In genomic region chr17:67200727-67201301, GRCh38 we compare ENCODE assay signal across 10 cellular contexts. TPM values are rescaled to one million over a fixed set of nuclear protein-coding genes. Genes with fewer than 3 reads are reported as not detected.
DNase-seq lines count a peak whose midpoint lies in the region; ATAC-seq and TF ChIP-seq lines count a peak whose summit lies in the region.
"Had no signal": no experiment of that assay in that cellular context is flagged by ENCODE, and none has a peak within 500 bp of the region (broad histone marks: within the 10 kb centered on the region; RNA-seq: fewer than 3 reads in every experiment).

No MANE protein-coding gene starts in this region.

- TF ChIP-seq CTCF in HCT116 (IDR thresholded peaks at IDR 0.05 in 2 of 3, conservative IDR thresholded peaks at IDR 0.05 in 1 of 3; ENCODE audit: borderline replicate concordance in 1 of 3, insufficient read depth in 1 of 3, low read depth in 2 of 3, low read length in 2 of 3) (peak in 2 of 3 experiments; percentile 78 to 79; a peak in 4 of 6 replicates), adrenal gland (IDR thresholded peaks at IDR 0.05) (peak; percentile 20 to 45 (median 26)), lower lobe of right lung (IDR thresholded peaks at IDR 0.05) (peak; percentile 33)

- H3K79me2 ChIP-seq in HCT116 (ENCODE audit: insufficient read depth, low read length) = no peaks in the 10 kb centered on the region

- H3K36me3 ChIP-seq in HCT116 (ENCODE audit: control insufficient read depth in 1 of 2, insufficient read depth in 2 of 2, low read length in 2 of 2) (peaks cover 5 to 10% of the 10 kb centered on the region in 2 experiments; a peak in 3 of 4 replicates), adrenal gland (replicated peaks in 1 of 2) (peaks cover 0 to 34% of the 10 kb centered on the region in 2 donors), lower lobe of right lung (peaks cover 56% of the 10 kb centered on the region)

- 90 to 95% (median 91%) methylated on average over 4 of the region's 4 CpGs for WGBS in adrenal gland, 4 donors

- BruUV-seq in HCT116 (replicated peaks; lab: Mats Ljungman, UMichigan) = no TSS peak

- ATAC-seq in HCT116 (peak; percentile 99), lower lobe of right lung (no peak), GM19395 (IDR thresholded peaks at IDR 0.05; ENCODE audit: unreplicated experiment) (no peak), HG02571 (IDR thresholded peaks at IDR 0.05; ENCODE audit: unreplicated experiment) (no peak)
- ATAC-seq in stimulated activated naive CD8-positive, alpha-beta T cell treated with anti-CD3 and anti-CD28 coated beads, Interleukin-15, amount 100 ng/mL, for 72 hours = no peak
- ATAC-seq: left ventricle myocardium superior had no signal

- POLR2A ChIA-PET in HCT116 (lab: Charles Lee) = interaction anchor here (0.6 kb wide), 1 partner anchor 12 kb away, joined by 5 read pairs; no protein-coding TSS in a partner anchor

- H3K27me3 ChIP-seq in HCT116 (ENCODE audit: insufficient read depth, low read length) = no peaks in the 10 kb centered on the region
- H3K27me3 ChIP-seq in adrenal gland = no peaks in the 10 kb centered on the region
- H3K27me3 ChIP-seq in lower lobe of right lung (ENCODE audit: low read depth) = no peaks in the 10 kb centered on the region

- intact Hi-C loops in HCT116 (cut with micrococcal nuclease) = no loop called here
- intact Hi-C loops in adrenal gland (cut with DNase I) = no loop called here
- intact Hi-C loops in lower lobe of right lung (cut with DNase I) = no loop called here

- RAD21 ChIA-PET in HCT116 (lab: Charles Lee; ENCODE audit: low non-redundant PET in 1 of 2, low total read pairs in 2 of 2, uncharacterized antibody in 2 of 2, unreplicated experiment in 2 of 2) = interaction anchor here in 1 of 2 experiments (0.6 kb wide), 1 partner anchor 156 kb away, joined by 3 read pairs; no protein-coding TSS in a partner anchor

- TF ChIP-seq POLR2A in HCT116 (IDR thresholded peaks at IDR 0.05; ENCODE audit: borderline replicate concordance, extremely low read depth, insufficient read depth, insufficient read length) = no peak
- TF ChIP-seq POLR2A in adrenal gland (IDR thresholded peaks at IDR 0.05) = no peak

- H3K9me3 ChIP-seq in HCT116 (ENCODE audit: control insufficient read depth in 1 of 2, insufficient read depth in 1 of 2, low read depth in 1 of 2, low read length in 2 of 2) = no peaks in the 10 kb centered on the region
- no peaks in the 10 kb centered on the region for H3K9me3 ChIP-seq in adrenal gland (replicated peaks in 1 of 3)
- H3K9me3 ChIP-seq in lower lobe of right lung = no peaks in the 10 kb centered on the region

- H3K4me3 ChIP-seq in HCT116 (replicated peaks in 1 of 2; ENCODE audit: low read depth in 1 of 2, low read length in 2 of 2) = no peak overlapping the region
- no peak overlapping the region for H3K4me3 ChIP-seq in adrenal gland
- no peak overlapping the region for H3K4me3 ChIP-seq in lower lobe of right lung

- no peaks in the 10 kb centered on the region for H4K20me1 ChIP-seq in HCT116 (ENCODE audit: insufficient read depth)

- peak; percentile 11 for DNase-seq in CD1c-positive myeloid dendritic cell (ENCODE audit: extremely low spot score)
- peak; percentile 18 for DNase-seq in HCT116 (ENCODE audit: low read depth, low spot score)
- no peak for DNase-seq in adrenal gland
- DNase-seq in lower lobe of right lung = no peak
- DNase-seq in stimulated activated naive CD8-positive, alpha-beta T cell treated with anti-CD3 and anti-CD28 coated beads, Interleukin-15, amount 100 ng/mL, for 72 hours = no peak
- DNase-seq in stimulated activated CD4-positive, alpha-beta T cell treated with anti-CD3 and anti-CD28 coated beads, Interleukin-12 subunit alpha, Interleukin-12 subunit beta, amount 100 ng/mL, for 4 hours = no peak
- DNase-seq: amniotic stem cell, left ventricle myocardium superior had no signal

- no peaks in the 10 kb centered on the region for H3K4me1 ChIP-seq in HCT116 (ENCODE audit: control insufficient read depth in 1 of 2, insufficient read depth in 2 of 2, low read length in 2 of 2)
- H3K4me1 ChIP-seq in adrenal gland (replicated peaks in 1 of 2) = peaks cover 0 to 13% of the 10 kb centered on the region in 2 donors
- H3K4me1 ChIP-seq in lower lobe of right lung = no peaks in the 10 kb centered on the region

- H3K9me2 ChIP-seq in HCT116 (ENCODE audit: insufficient read depth) = no peaks in the 10 kb centered on the region

- no peak overlapping the region for H3K4me3 Mint-ChIP-seq in stimulated activated naive CD8-positive, alpha-beta T cell treated with anti-CD3 and anti-CD28 coated beads, Interleukin-15, amount 100 ng/mL, for 72 hours

- peak; percentile 8; the same call in 1 of the 2 replicates for TF ChIP-seq RAD21 in HCT116 (IDR thresholded peaks at IDR 0.05; ENCODE audit: low read depth)

- peaks cover 12% of the 10 kb centered on the region for H3K4me1 Mint-ChIP-seq in stimulated activated naive CD8-positive, alpha-beta T cell treated with anti-CD3 and anti-CD28 coated beads, Interleukin-15, amount 100 ng/mL, for 72 hours

- H2AFZ ChIP-seq in HCT116 (ENCODE audit: low read depth, low read length, poor library complexity, severe bottlenecking) = no peak overlapping the region

- H3K9ac ChIP-seq in HCT116 (ENCODE audit: low read length) = no peak overlapping the region

- no peak overlapping the region for H3K27ac Mint-ChIP-seq in stimulated activated naive CD8-positive, alpha-beta T cell treated with anti-CD3 and anti-CD28 coated beads, Interleukin-15, amount 100 ng/mL, for 72 hours

- H3K9me3 Mint-ChIP-seq in stimulated activated naive CD8-positive, alpha-beta T cell treated with anti-CD3 and anti-CD28 coated beads, Interleukin-15, amount 100 ng/mL, for 72 hours = peaks cover 7 to 12% of the 10 kb centered on the region in 2 donors

- CTCF ChIA-PET in HCT116 (lab: Charles Lee) = interaction anchor here (0.6 to 2.0 kb wide), 9 partner anchors 9 to 470 kb away, joined by 3 to 10 read pairs (median 5); no protein-coding TSS in a partner anchor

- H3K4me2 ChIP-seq in HCT116 (ENCODE audit: low read length) = no peak overlapping the region

- H3K27me3 Mint-ChIP-seq in stimulated activated naive CD8-positive, alpha-beta T cell treated with anti-CD3 and anti-CD28 coated beads, Interleukin-15, amount 100 ng/mL, for 72 hours = no peaks in the 10 kb centered on the region

- H3K27ac ChIP-seq in HCT116 (ENCODE audit: low read depth, low read length) = no peak overlapping the region
- no peak overlapping the region for H3K27ac ChIP-seq in adrenal gland
- no peak overlapping the region for H3K27ac ChIP-seq in lower lobe of right lung

TF ChIP-seq in HCT116, 20 proteins besides CTCF, POLR2A, EP300 and RAD21 (continues in another document):
- TF ChIP-seq REST (IDR thresholded peaks at IDR 0.05; ENCODE audit: low read depth) (no peak), ZBTB33 (IDR thresholded peaks at IDR 0.05; ENCODE audit: extremely low read depth, insufficient replicate concordance, low read length) (no peak), ZNF274 (IDR thresholded peaks at IDR 0.05; ENCODE audit: low read depth, low read length) (no peak), YY1 (IDR thresholded peaks at IDR 0.05; ENCODE audit: extremely low read depth, insufficient replicate concordance, low read depth, low read length) (no peak), MAX (IDR thresholded peaks at IDR 0.05) (no peak), SP1 (IDR thresholded peaks at IDR 0.05; ENCODE audit: low read depth) (no peak), SRF (IDR thresholded peaks at IDR 0.05; ENCODE audit: low read depth) (no peak), EGR1 (IDR thresholded peaks at IDR 0.05; ENCODE audit: low read depth) (no peak)

RNA-seq across cellular contexts. Expression of gene HELZ, which starts 44.2 kb away (rescaled TPM):
- 40.5 TPM for total RNA-seq in HCT116 (2021; ENCODE audit: unreplicated experiment)
- polyA plus RNA-seq in HCT116 (2012) = 7.5 and 7.6 TPM in 2 replicates
- 10 to 100 TPM; 28.1 to 88.0 (median 53.2) TPM for total RNA-seq in adrenal gland
- 10 to 100 TPM in 1 of 3 donors, 1 to 10 TPM in 2; 3.1 to 20.5 (median 7.2) TPM for polyA plus RNA-seq in adrenal gland
- total RNA-seq in lower lobe of right lung = 68.9 TPM

Comparison
In these comparisons a context has a peak if more than half of its experiments do, and no peak if none do; other contexts are left out.
1. DNase-seq: peak in CD1c-positive myeloid dendritic cell (single experiment) and HCT116 (single experiment); none in adrenal gland (0 of 7), lower lobe of right lung (single experiment), stimulated activated naive CD8-positive, alpha-beta T cell treated with anti-CD3 and anti-CD28 coated beads, Interleukin-15, amount 100 ng/mL, for 72 hours (0 of 2) and stimulated activated CD4-positive, alpha-beta T cell treated with anti-CD3 and anti-CD28 coated beads, Interleukin-12 subunit alpha, Interleukin-12 subunit beta, amount 100 ng/mL, for 4 hours (single experiment).
2. CTCF ChIP-seq: peak in every context shown above with its lines; median percentile 78 in HCT116; 33 in lower lobe of right lung; 26 in adrenal gland.